8 cellular contexts compared by ENCODE assay signal in the genomic region with DNA sequence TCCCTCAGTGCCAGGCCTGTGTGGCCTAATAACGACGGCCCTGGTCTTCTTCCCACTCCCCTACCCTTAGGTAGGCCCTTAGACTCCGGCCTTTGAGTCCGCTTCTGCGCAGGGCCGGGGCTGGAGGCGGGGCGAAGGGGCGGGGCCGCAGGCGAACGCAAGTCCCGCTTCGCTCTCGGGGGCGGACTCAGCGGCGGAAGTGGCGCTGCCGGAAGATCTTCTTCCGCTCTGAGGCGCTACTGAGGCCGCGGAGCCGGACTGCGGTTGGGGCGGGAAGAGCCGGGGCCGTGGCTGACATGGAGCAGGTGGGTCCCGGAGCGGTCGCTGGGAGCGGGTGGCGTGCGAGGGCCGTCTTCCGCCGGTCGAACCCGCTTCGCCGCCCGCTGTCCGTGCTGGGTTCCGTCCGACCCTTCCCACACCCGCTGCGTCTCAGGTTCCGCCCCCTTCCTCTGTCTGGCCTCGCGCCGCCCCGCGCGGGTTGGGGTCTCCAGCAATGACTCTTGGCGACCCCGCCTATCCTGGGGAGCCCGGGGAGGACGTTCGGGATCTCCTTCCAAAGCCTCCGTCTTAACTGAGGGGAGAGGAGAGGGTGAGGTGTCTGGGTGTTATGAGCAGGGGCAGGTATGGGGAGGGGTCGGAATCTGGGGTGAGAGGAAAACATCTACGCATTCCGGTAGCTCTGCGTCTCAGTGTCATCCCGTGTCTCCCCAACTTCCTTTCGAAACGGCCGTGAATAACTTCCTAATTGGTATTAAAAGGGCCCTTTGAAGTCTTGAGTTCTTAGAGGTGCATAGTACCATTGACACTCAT. TPM values are rescaled to one million over a fixed set of nuclear protein-coding genes. Genes with fewer than 3 reads are reported as not detected.
DNase-seq lines count a peak whose midpoint lies in the region; ATAC-seq and TF ChIP-seq lines count a peak whose summit lies in the region.

Gene STARD3, plus strand, starts transcription at position 218 of the 810 bp plus-strand sequence. CDS start 16,388 bp downstream, outside the sequence.

- no peaks in the 10 kb centered on the region for H3K9me3 Mint-ChIP-seq in activated naive CD8-positive, alpha-beta T cell treated with anti-CD3 and anti-CD28 coated beads, Interleukin-2, amount 50 U/mL, for 24 hours

- no peaks in the 10 kb centered on the region for H3K9me3 ChIP-seq in cardiac muscle cell (ENCODE audit: low read depth)
- H3K9me3 ChIP-seq in trophoblast cell (ENCODE audit: insufficient read depth, low read depth, low read length), result no peaks in the 10 kb centered on the region
- H3K9me3 ChIP-seq in tibial artery, result no peaks in the 10 kb centered on the region

- H3K79me2 ChIP-seq in trophoblast cell (ENCODE audit: control insufficient read depth, insufficient read depth, low read length, poor library complexity), result peaks cover 4% of the 10 kb centered on the region

- H3K4me3 ChIP-seq in cardiac muscle cell (peak within 1 kb of the TSS; percentile 69), trophoblast cell (ENCODE audit: low read depth, low read length) (peak within 1 kb of the TSS; percentile 91), tibial artery (peak within 1 kb of the TSS; percentile 74 to 89)

- H3K36me3 ChIP-seq in cardiac muscle cell (no peaks in the 10 kb centered on the region), trophoblast cell (ENCODE audit: control insufficient read depth in 1 of 2, insufficient read depth in 2 of 2, low read length in 2 of 2) (no peaks in the 10 kb centered on the region), tibial artery (no peaks in the 10 kb centered on the region)

- peak within 1 kb of the TSS; percentile 69 for H4K91ac ChIP-seq in trophoblast cell (ENCODE audit: low read depth, low read length)

- peak within 1 kb of the TSS; percentile 87 for H3K14ac ChIP-seq in trophoblast cell (ENCODE audit: low read length)

- H3K9ac ChIP-seq in trophoblast cell (ENCODE audit: low read length), result peak within 1 kb of the TSS; percentile 62

- TF ChIP-seq CTCF in cardiac muscle cell (IDR thresholded peaks at IDR 0.05; ENCODE audit: low read depth, low read length), result no peak
- no peak for TF ChIP-seq CTCF in tibial artery (IDR thresholded peaks at IDR 0.05)

- H3K36me3 Mint-ChIP-seq in activated naive CD8-positive, alpha-beta T cell treated with anti-CD3 and anti-CD28 coated beads, Interleukin-2, amount 50 U/mL, for 24 hours (ENCODE audit: low read depth), result peaks cover 2% of the 10 kb centered on the region

- H2AFZ ChIP-seq in trophoblast cell (ENCODE audit: insufficient read depth, low read length, poor library complexity), result peak within 1 kb of the TSS; percentile 94

- peak within 1 kb of the TSS; percentile 63 for H2BK5ac ChIP-seq in trophoblast cell (ENCODE audit: low read depth, low read length, poor library complexity)

- H3K27me3 Mint-ChIP-seq in activated naive CD8-positive, alpha-beta T cell treated with anti-CD3 and anti-CD28 coated beads, Interleukin-2, amount 50 U/mL, for 24 hours, result no peaks in the 10 kb centered on the region

- CTCF ChIA-PET in HEK293T (lab: Yijun Ruan, JAX), result interaction anchor here (1.0 to 2.2 kb wide), 3 partner anchors 14 to 18 kb away, joined by 4 to 16 read pairs (median 9); no protein-coding TSS in a partner anchor

- H3K4me1 Mint-ChIP-seq in activated naive CD8-positive, alpha-beta T cell treated with anti-CD3 and anti-CD28 coated beads, Interleukin-2, amount 50 U/mL, for 24 hours, result peaks cover 49% of the 10 kb centered on the region

- H3K27ac ChIP-seq in cardiac muscle cell, result peak within 1 kb of the TSS; percentile 80
- H3K27ac ChIP-seq in trophoblast cell (ENCODE audit: low read depth, low read length), result peak within 1 kb of the TSS; percentile 50
- H3K27ac ChIP-seq in tibial artery, result peak within 1 kb of the TSS; percentile 86 to 90

- DNase-seq in GM04503 (ENCODE audit: low read depth), result peak; percentile 41
- DNase-seq in HEK293T (ENCODE audit: extremely low spot score), result peak; percentile 84
- DNase-seq in NCI-H1105 (lab: John Stamatoyannopoulos, UW), result peak; percentile 77
- DNase-seq in T follicular helper cell (ENCODE audit: low read depth), result peak; percentile 82
- DNase-seq in activated naive CD8-positive, alpha-beta T cell treated with anti-CD3 and anti-CD28 coated beads, Interleukin-2, amount 50 U/mL, for 24 hours, result peak; percentile 96
- peak; percentile 91 to 93 for DNase-seq in cardiac muscle cell (ENCODE audit: low read depth in 1 of 2, low spot score in 1 of 2)
- DNase-seq in trophoblast cell, result peak; percentile 80 to 89
- peak; percentile 88 to 96 for DNase-seq in tibial artery

- POLR2A ChIA-PET in HEK293T (lab: Yijun Ruan, JAX), result interaction anchor here (0.7 to 3.1 kb wide), 13 partner anchors 8 to 331 kb away, joined by 3 to 11 read pairs (median 4); partner anchors contain the start of genes MED1 and PGAP3

- no CpG with 5 or more reads among the region's 69 CpGs for WGBS in trophoblast cell (ENCODE audit: extremely low coverage, insufficient coverage, insufficient read length)

- H3K4ac ChIP-seq in trophoblast cell (ENCODE audit: low read depth, low read length), result peak within 1 kb of the TSS; percentile 80

- peak within 1 kb of the TSS; percentile 85 for H3K27ac Mint-ChIP-seq in activated naive CD8-positive, alpha-beta T cell treated with anti-CD3 and anti-CD28 coated beads, Interleukin-2, amount 50 U/mL, for 24 hours

- H3K27me3 ChIP-seq in cardiac muscle cell (no peaks in the 10 kb centered on the region), trophoblast cell (ENCODE audit: insufficient read depth, low read length) (no peaks in the 10 kb centered on the region), tibial artery (peaks cover 0 to 11% of the 10 kb centered on the region in 2 donors)

- peaks cover 7% of the 10 kb centered on the region for H3K79me1 ChIP-seq in trophoblast cell (ENCODE audit: low read length)

- no peak within 1 kb of the TSS for H2BK12ac ChIP-seq in trophoblast cell (ENCODE audit: low read length)

- peak within 1 kb of the TSS; percentile 95 for H4K12ac ChIP-seq in trophoblast cell (ENCODE audit: low read depth, low read length)

- H2AK5ac ChIP-seq in trophoblast cell (ENCODE audit: low read length), result peak within 1 kb of the TSS; percentile 30

- H2BK120ac ChIP-seq in trophoblast cell (ENCODE audit: insufficient read depth, low read length, poor library complexity), result peak within 1 kb of the TSS; percentile 88

- peak within 1 kb of the TSS; percentile 95 for H4K8ac ChIP-seq in trophoblast cell (ENCODE audit: low read depth, low read length)

- peak; percentile 91 for ATAC-seq in activated naive CD8-positive, alpha-beta T cell treated with anti-CD3 and anti-CD28 coated beads, Interleukin-2, amount 50 U/mL, for 24 hours

- peak within 1 kb of the TSS; percentile 91 for H3K4me3 Mint-ChIP-seq in activated naive CD8-positive, alpha-beta T cell treated with anti-CD3 and anti-CD28 coated beads, Interleukin-2, amount 50 U/mL, for 24 hours

- H3K23ac ChIP-seq in trophoblast cell (ENCODE audit: low read length), result no peak within 1 kb of the TSS

- peak within 1 kb of the TSS; percentile 73 for H3K4me2 ChIP-seq in trophoblast cell (ENCODE audit: low read length)

- peaks cover 27% of the 10 kb centered on the region for H3K4me1 ChIP-seq in cardiac muscle cell (ENCODE audit: low read depth)
- H3K4me1 ChIP-seq in trophoblast cell (ENCODE audit: control insufficient read depth in 1 of 2, insufficient read depth in 2 of 2, low read length in 2 of 2), result peaks cover 10 to 15% of the 10 kb centered on the region in 2 experiments
- peaks cover 0 to 62% (median 28%) of the 10 kb centered on the region in 4 donors for H3K4me1 ChIP-seq in tibial artery

- intact Hi-C loops in tibial artery (cut with DNase I; ENCODE audit: low total_unique reads), result loop anchor here (5.0 kb wide), 1 partner anchor 35 kb away; no protein-coding TSS in a partner anchor

- H3K18ac ChIP-seq in trophoblast cell (ENCODE audit: low read length), result peak within 1 kb of the TSS; percentile 96

TF ChIP-seq in HEK293T, 16 proteins besides CTCF, POLR2A, EP300 and RAD21:
- TF ChIP-seq CTBP1 (IDR thresholded peaks at IDR 0.05; ENCODE audit: borderline replicate concordance), result no peak
- TF ChIP-seq ARNT (IDR thresholded peaks at IDR 0.05), result peak; percentile 61; the same call in 1 of the 2 replicates
- no peak for TF ChIP-seq FOXK2 (IDR thresholded peaks at IDR 0.05)
- TF ChIP-seq SUZ12 (IDR thresholded peaks at IDR 0.05), result no peak
- TF ChIP-seq FOXA1 (IDR thresholded peaks at IDR 0.05), result no peak
- TF ChIP-seq L3MBTL2 (conservative IDR thresholded peaks at IDR 0.05), result peak; percentile 72
- TF ChIP-seq FOXM1 (IDR thresholded peaks at IDR 0.05; ENCODE audit: borderline replicate concordance), result no peak
- no peak for TF ChIP-seq SP1 (IDR thresholded peaks at IDR 0.05)
- TF ChIP-seq NFRKB (IDR thresholded peaks at IDR 0.05), result no peak
- TF ChIP-seq ZNF384 (IDR thresholded peaks at IDR 0.05), result no peak
- 0 out of 2 replicates have a peak, but pooled peaks have one; percentile 36 for TF ChIP-seq ELF4 (IDR thresholded peaks at IDR 0.05)
- no peak for TF ChIP-seq LEF1 (IDR thresholded peaks at IDR 0.05; ENCODE audit: borderline replicate concordance)
- no peak for TF ChIP-seq HDGF (IDR thresholded peaks at IDR 0.05; ENCODE audit: borderline replicate concordance)
- TF ChIP-seq TARDBP (IDR thresholded peaks at IDR 0.05), result no peak
- TF ChIP-seq BHLHE40 (IDR thresholded peaks at IDR 0.05; ENCODE audit: borderline replicate concordance), result no peak
- TF ChIP-seq PKNOX1 (IDR thresholded peaks at IDR 0.05), result no peak
TF ChIP-seq in HEK293T: peak in this region for 3.

RNA-seq across cellular contexts. Expression of gene STARD3, which starts in this region (rescaled TPM):
- total RNA-seq in cardiac muscle cell, result 67.1 and 84.1 TPM in 2 replicates
- polyA plus RNA-seq in cardiac muscle cell, result 47.9 and 62.6 TPM in 2 replicates
- polyA plus RNA-seq in trophoblast cell (2013), result 51.9 and 53.4 TPM in 2 replicates

Comparison
In these comparisons a context has a peak if more than half of its experiments do, and no peak if none do; other contexts are left out.
1. Peak in every context shown above with its lines: DNase-seq, ATAC-seq, H3K4me3 ChIP-seq and H3K27ac ChIP-seq.
2. DNase-seq: peak in every context shown above with its lines; median percentile 96 in activated naive CD8-positive, alpha-beta T cell treated with anti-CD3 and anti-CD28 coated beads, Interleukin-2, amount 50 U/mL, for 24 hours; 92 in cardiac muscle cell; 92 in tibial artery; 84 in trophoblast cell; 84 in HEK293T; 82 in T follicular helper cell; 77 in NCI-H1105; 41 in GM04503.